8 cellular contexts compared by ENCODE assay signal in the genomic region with DNA sequence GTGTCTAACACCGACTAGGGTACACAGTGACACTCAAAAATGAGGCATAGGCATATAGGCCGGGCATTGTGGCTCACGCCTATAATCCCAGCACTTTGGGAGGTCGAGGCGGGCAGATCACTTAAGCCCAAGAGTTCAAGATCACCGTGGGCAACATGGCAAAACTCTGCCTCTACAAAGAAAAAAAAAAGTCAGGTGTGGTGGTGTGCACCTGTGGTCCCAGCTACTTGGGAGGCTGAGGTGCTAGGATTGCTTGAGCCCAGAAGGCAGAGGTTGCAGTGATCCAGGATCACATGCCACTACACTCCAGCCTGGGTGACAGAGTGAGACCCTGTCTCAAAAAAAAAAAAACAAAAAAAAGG. TPM values are rescaled to one million over a fixed set of nuclear protein-coding genes. Genes with fewer than 3 reads are reported as not detected.
DNase-seq lines count a peak whose midpoint lies in the region; ATAC-seq and TF ChIP-seq lines count a peak whose summit lies in the region.
"Not testable (repeated sequence)": the region's sequence is repeated elsewhere in the genome, so short reads cannot be mapped to it uniquely, and the experiment has no call there.

No MANE protein-coding gene starts in this region.

- not testable (repeated sequence) for DNase-seq in CD8-positive, alpha-beta memory T cell; OCI-LY7 (ENCODE audit: low spot score); activated CD8-positive, alpha-beta T cell treated with anti-CD3 and anti-CD28 coated beads for 36 hours; astrocyte of the spinal cord (ENCODE audit: low read depth, low spot score); lower lobe of right lung; skeletal muscle cell (ENCODE audit: low read depth)
- DNase-seq in upper lobe of right lung, result peak; percentile 10

- H3K9me2 ChIP-seq in OCI-LY7 (ENCODE audit: insufficient read depth, low read length), result not testable (repeated sequence)

- not testable (repeated sequence) for H3K36me3 Mint-ChIP-seq in CD8-positive, alpha-beta memory T cell; activated CD8-positive, alpha-beta T cell treated with anti-CD3 and anti-CD28 coated beads for 36 hours (ENCODE audit: low read depth)

- peaks cover 20 to 31% (median 23%) of the 10 kb centered on the region in 3 donors for H3K4me1 Mint-ChIP-seq in CD8-positive, alpha-beta memory T cell
- peaks cover 29% of the 10 kb centered on the region for H3K4me1 Mint-ChIP-seq in activated CD8-positive, alpha-beta T cell treated with anti-CD3 and anti-CD28 coated beads for 36 hours (ENCODE audit: low read depth)

- CTCF ChIA-PET in CD8-positive, alpha-beta memory T cell (lab: Charles Lee); OCI-LY7 (lab: Charles Lee; ENCODE audit: unreplicated experiment); activated CD8-positive, alpha-beta T cell treated with anti-CD3 and anti-CD28 coated beads for 36 hours (lab: Charles Lee): not testable (repeated sequence)

- intact Hi-C loops in OCI-LY7 (cut with micrococcal nuclease; ENCODE audit: unreplicated experiment); activated CD8-positive, alpha-beta T cell treated with anti-CD3 and anti-CD28 coated beads for 36 hours (cut with micrococcal nuclease); lower lobe of right lung (cut with DNase I); upper lobe of right lung (cut with DNase I): not testable (repeated sequence)

- not testable (repeated sequence) for BruUV-seq in OCI-LY7 (replicated peaks; lab: Mats Ljungman, UMichigan)

- in situ Hi-C loops in astrocyte of the spinal cord (cut with HindIII; ENCODE audit: low sequenced_read_pairs), result not testable (repeated sequence)

- WGBS in esophagus, 2 donors, result 65 to 73% methylated on average over 6 of the region's 6 CpGs

- H3K36me3 ChIP-seq in CD8-positive, alpha-beta memory T cell (ENCODE audit: insufficient read depth, low read length); esophagus (ENCODE audit: control insufficient read depth in 2 of 2, insufficient read depth in 2 of 2, low read length in 1 of 2); lower lobe of right lung; upper lobe of right lung: not testable (repeated sequence)
- peaks cover 26% of the 10 kb centered on the region for H3K36me3 ChIP-seq in OCI-LY7 (ENCODE audit: insufficient read depth, low read length)

- H3K9me3 Mint-ChIP-seq in CD8-positive, alpha-beta memory T cell; activated CD8-positive, alpha-beta T cell treated with anti-CD3 and anti-CD28 coated beads for 36 hours: not testable (repeated sequence)

- peak overlapping the region; percentile 46 for H3K4me3 ChIP-seq in CD8-positive, alpha-beta memory T cell (ENCODE audit: low read length)
- not testable (repeated sequence) for H3K4me3 ChIP-seq in OCI-LY7 (ENCODE audit: low read depth, low read length, poor library complexity, severe bottlenecking); esophagus (ENCODE audit: low read depth in 1 of 2, low read length in 2 of 2)
- H3K4me3 ChIP-seq in astrocyte of the spinal cord (ENCODE audit: low read depth, low read length) (peak overlapping the region; percentile 23), lower lobe of right lung (peak overlapping the region; percentile 22), skeletal muscle cell (ENCODE audit: low read depth, low read length) (peak overlapping the region; percentile 27), upper lobe of right lung (peak overlapping the region; percentile 24)

- TF ChIP-seq CTCF in OCI-LY7 (conservative IDR thresholded peaks at IDR 0.05; ENCODE audit: low read length); activated CD8-positive, alpha-beta T cell treated with anti-CD3 and anti-CD28 coated beads for 36 hours (IDR thresholded peaks at IDR 0.05); astrocyte of the spinal cord (IDR thresholded peaks at IDR 0.05; ENCODE audit: low read depth, low read length); lower lobe of right lung (IDR thresholded peaks at IDR 0.05); upper lobe of right lung (IDR thresholded peaks at IDR 0.05): not testable (repeated sequence)

- ATAC-seq in activated CD8-positive, alpha-beta T cell treated with anti-CD3 and anti-CD28 coated beads for 36 hours; lower lobe of right lung; upper lobe of right lung: not testable (repeated sequence)

- H3K27me3 ChIP-seq in CD8-positive, alpha-beta memory T cell (ENCODE audit: insufficient read depth, low read length, poor library complexity, severe bottlenecking); esophagus (ENCODE audit: control insufficient read depth in 1 of 2, insufficient read depth in 2 of 2, low read length in 2 of 2); lower lobe of right lung (ENCODE audit: low read depth); upper lobe of right lung: not testable (repeated sequence)

- H3K4me3 Mint-ChIP-seq in CD8-positive, alpha-beta memory T cell, result peak overlapping the region; percentile 79 to 86 (median 82)
- H3K4me3 Mint-ChIP-seq in activated CD8-positive, alpha-beta T cell treated with anti-CD3 and anti-CD28 coated beads for 36 hours, result peak overlapping the region; percentile 52

- POLR2A ChIA-PET in CD8-positive, alpha-beta memory T cell (lab: Charles Lee), result interaction anchor here (0.7 kb wide), 1 partner anchor 27 kb away, joined by 3 read pairs; no protein-coding TSS in a partner anchor
- POLR2A ChIA-PET in OCI-LY7 (lab: Charles Lee), result interaction anchor here (0.7 to 11.8 kb wide), 2 partner anchors 11 to 81 kb away, joined by 3 to 302 read pairs; no protein-coding TSS in a partner anchor
- POLR2A ChIA-PET in activated CD8-positive, alpha-beta T cell treated with anti-CD3 and anti-CD28 coated beads for 36 hours (lab: Charles Lee), result not testable (repeated sequence)

- peak overlapping the region; percentile 46 for H3K4me2 ChIP-seq in OCI-LY7 (ENCODE audit: low read length)

- H3K27ac Mint-ChIP-seq in CD8-positive, alpha-beta memory T cell, result peak overlapping the region; percentile 95 to 99 (median 97)
- H3K27ac Mint-ChIP-seq in activated CD8-positive, alpha-beta T cell treated with anti-CD3 and anti-CD28 coated beads for 36 hours, result peak overlapping the region; percentile 94

- H3K4me1 ChIP-seq in CD8-positive, alpha-beta memory T cell (ENCODE audit: insufficient read depth, low read length), result peaks cover 26% of the 10 kb centered on the region
- peaks cover 79% of the 10 kb centered on the region for H3K4me1 ChIP-seq in OCI-LY7 (ENCODE audit: insufficient read depth, low read length, poor library complexity, severe bottlenecking)
- peaks cover 4 to 21% of the 10 kb centered on the region in 2 donors for H3K4me1 ChIP-seq in esophagus (ENCODE audit: control insufficient read depth in 2 of 2, insufficient read depth in 2 of 2, low read length in 1 of 2)
- peaks cover 73% of the 10 kb centered on the region for H3K4me1 ChIP-seq in lower lobe of right lung
- peaks cover 58% of the 10 kb centered on the region for H3K4me1 ChIP-seq in upper lobe of right lung

- H3K9me3 ChIP-seq in CD8-positive, alpha-beta memory T cell (ENCODE audit: low read length); esophagus (ENCODE audit: control insufficient read depth in 2 of 2, insufficient read depth in 1 of 2, low read depth in 1 of 2, low read length in 1 of 2); lower lobe of right lung; upper lobe of right lung: not testable (repeated sequence)
- peaks cover 30% of the 10 kb centered on the region for H3K9me3 ChIP-seq in OCI-LY7 (ENCODE audit: low read length)

- not testable (repeated sequence) for H3K27me3 Mint-ChIP-seq in CD8-positive, alpha-beta memory T cell; activated CD8-positive, alpha-beta T cell treated with anti-CD3 and anti-CD28 coated beads for 36 hours

- H4K20me1 ChIP-seq in OCI-LY7 (ENCODE audit: insufficient read depth, low read length), result not testable (repeated sequence)

- H2AFZ ChIP-seq in OCI-LY7 (ENCODE audit: low read length), result peak overlapping the region; percentile 93; the same call in 1 of the 2 replicates

- H3K79me2 ChIP-seq in OCI-LY7 (ENCODE audit: insufficient read depth, low read depth, low read length), result not testable (repeated sequence)

- H3K27ac ChIP-seq in CD8-positive, alpha-beta memory T cell (ENCODE audit: low read depth, low read length), result peak overlapping the region; percentile 90
- H3K27ac ChIP-seq in OCI-LY7 (ENCODE audit: low read depth, low read length, poor library complexity, severe bottlenecking) (peak overlapping the region; percentile 68), esophagus (ENCODE audit: low read depth in 2 of 2, low read length in 1 of 2) (peak overlapping the region; percentile 92 to 99), lower lobe of right lung (peak overlapping the region; percentile 94), upper lobe of right lung (peak overlapping the region; percentile 99)

RNA-seq across cellular contexts. Expression of a gene that starts 24.7 kb away (rescaled TPM):
- 100 to 1,000 TPM in 1 of 2 experiments, 10 to 100 TPM in 1; 98.5 to 103 TPM for total RNA-seq in CD8-positive, alpha-beta memory T cell
- 15.0 TPM for polyA plus RNA-seq in CD8-positive, alpha-beta memory T cell
- 44.6 and 53.0 TPM in 2 replicates for total RNA-seq in OCI-LY7 (2014; rRNA removed; shearing (Covaris generic))
- total RNA-seq in OCI-LY7 (2022), result 168 and 200 TPM in 2 replicates
- total RNA-seq in activated CD8-positive, alpha-beta T cell treated with anti-CD3 and anti-CD28 coated beads for 36 hours, result 10 to 100 TPM; 81.0 to 81.1 TPM
- polyA plus RNA-seq in esophagus, result 10 to 100 TPM; 25.7 to 27.0 TPM
- total RNA-seq in lower lobe of right lung, result 52.0 TPM
- total RNA-seq in upper lobe of right lung, result 67.6 TPM
